Comparison of ENCODE assay signal across 1 cellular context in genomic region chr19:15555759-15556633, GRCh38.
TF ChIP-seq lines count a peak whose summit lies in the region.

No MANE protein-coding gene starts in this region.

TF ChIP-seq in HepG2, 621 proteins besides CTCF, POLR2A, EP300 and RAD21 (continued from another document and continues in another):
- TF ChIP-seq, protein P1, sequence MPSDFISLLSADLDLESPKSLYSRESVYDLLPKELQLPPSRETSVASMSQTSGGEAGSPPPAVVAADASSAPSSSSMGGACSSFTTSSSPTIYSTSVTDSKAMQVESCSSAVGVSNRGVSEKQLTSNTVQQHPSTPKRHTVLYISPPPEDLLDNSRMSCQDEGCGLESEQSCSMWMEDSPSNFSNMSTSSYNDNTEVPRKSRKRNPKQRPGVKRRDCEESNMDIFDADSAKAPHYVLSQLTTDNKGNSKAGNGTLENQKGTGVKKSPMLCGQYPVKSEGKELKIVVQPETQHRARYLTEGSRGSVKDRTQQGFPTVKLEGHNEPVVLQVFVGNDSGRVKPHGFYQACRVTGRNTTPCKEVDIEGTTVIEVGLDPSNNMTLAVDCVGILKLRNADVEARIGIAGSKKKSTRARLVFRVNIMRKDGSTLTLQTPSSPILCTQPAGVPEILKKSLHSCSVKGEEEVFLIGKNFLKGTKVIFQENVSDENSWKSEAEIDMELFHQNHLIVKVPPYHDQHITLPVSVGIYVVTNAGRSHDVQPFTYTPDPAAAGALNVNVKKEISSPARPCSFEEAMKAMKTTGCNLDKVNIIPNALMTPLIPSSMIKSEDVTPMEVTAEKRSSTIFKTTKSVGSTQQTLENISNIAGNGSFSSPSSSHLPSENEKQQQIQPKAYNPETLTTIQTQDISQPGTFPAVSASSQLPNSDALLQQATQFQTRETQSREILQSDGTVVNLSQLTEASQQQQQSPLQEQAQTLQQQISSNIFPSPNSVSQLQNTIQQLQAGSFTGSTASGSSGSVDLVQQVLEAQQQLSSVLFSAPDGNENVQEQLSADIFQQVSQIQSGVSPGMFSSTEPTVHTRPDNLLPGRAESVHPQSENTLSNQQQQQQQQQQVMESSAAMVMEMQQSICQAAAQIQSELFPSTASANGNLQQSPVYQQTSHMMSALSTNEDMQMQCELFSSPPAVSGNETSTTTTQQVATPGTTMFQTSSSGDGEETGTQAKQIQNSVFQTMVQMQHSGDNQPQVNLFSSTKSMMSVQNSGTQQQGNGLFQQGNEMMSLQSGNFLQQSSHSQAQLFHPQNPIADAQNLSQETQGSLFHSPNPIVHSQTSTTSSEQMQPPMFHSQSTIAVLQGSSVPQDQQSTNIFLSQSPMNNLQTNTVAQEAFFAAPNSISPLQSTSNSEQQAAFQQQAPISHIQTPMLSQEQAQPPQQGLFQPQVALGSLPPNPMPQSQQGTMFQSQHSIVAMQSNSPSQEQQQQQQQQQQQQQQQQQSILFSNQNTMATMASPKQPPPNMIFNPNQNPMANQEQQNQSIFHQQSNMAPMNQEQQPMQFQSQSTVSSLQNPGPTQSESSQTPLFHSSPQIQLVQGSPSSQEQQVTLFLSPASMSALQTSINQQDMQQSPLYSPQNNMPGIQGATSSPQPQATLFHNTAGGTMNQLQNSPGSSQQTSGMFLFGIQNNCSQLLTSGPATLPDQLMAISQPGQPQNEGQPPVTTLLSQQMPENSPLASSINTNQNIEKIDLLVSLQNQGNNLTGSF (CRISPR knock-in tag; IDR thresholded peaks at IDR 0.05) = no peak
- TF ChIP-seq ARID4A (CRISPR knock-in tag; IDR thresholded peaks at IDR 0.05; ENCODE audit: borderline replicate concordance) (peak; percentile 72; the same call in 1 of the 2 replicates), MEF2D (CRISPR knock-in tag; IDR thresholded peaks at IDR 0.05) (no peak), TOE1 (CRISPR knock-in tag; IDR thresholded peaks at IDR 0.05) (no peak), TFDP2 (CRISPR knock-in tag; IDR thresholded peaks at IDR 0.05) (peak; percentile 12), GFI1 (CRISPR knock-in tag; IDR thresholded peaks at IDR 0.05; ENCODE audit: borderline replicate concordance) (no peak; the same call in 1 of the 2 replicates), PLRG1 (conservative IDR thresholded peaks at IDR 0.05) (no peak), YEATS4 (CRISPR knock-in tag; IDR thresholded peaks at IDR 0.05; ENCODE audit: borderline replicate concordance) (0 out of 2 replicates have a peak, but pooled peaks have one; percentile 52), KLF16 (CRISPR knock-in tag; IDR thresholded peaks at IDR 0.05) (peak in 1 of 2 experiments; percentile 46; a peak in 1 of 4 replicates), HHEX (CRISPR knock-in tag; IDR thresholded peaks at IDR 0.05) (no peak), PREB (CRISPR knock-in tag; IDR thresholded peaks at IDR 0.05) (no peak), XRCC5 (optimal IDR thresholded peaks at IDR 0.05; ENCODE audit: low read length) (peak; percentile 63), MAF1 (CRISPR knock-in tag; IDR thresholded peaks at IDR 0.05; ENCODE audit: borderline replicate concordance) (no peak), ZFP62 (CRISPR knock-in tag; IDR thresholded peaks at IDR 0.05) (no peak), GLMP (CRISPR knock-in tag; IDR thresholded peaks at IDR 0.05; ENCODE audit: borderline replicate concordance) (no peak), ZMYM4 (CRISPR knock-in tag; IDR thresholded peaks at IDR 0.05) (peak; percentile 67), MXD3 (CRISPR knock-in tag; IDR thresholded peaks at IDR 0.05) (no peak; the same call in 1 of the 2 replicates), KAT7 (CRISPR knock-in tag; IDR thresholded peaks at IDR 0.05; ENCODE audit: borderline replicate concordance) (no peak), PHF21A (CRISPR knock-in tag; IDR thresholded peaks at IDR 0.05) (no peak), ZFY (CRISPR knock-in tag; IDR thresholded peaks at IDR 0.05) (peak; percentile 45; the same call in 1 of the 2 replicates)
- TF ChIP-seq, protein P2, sequence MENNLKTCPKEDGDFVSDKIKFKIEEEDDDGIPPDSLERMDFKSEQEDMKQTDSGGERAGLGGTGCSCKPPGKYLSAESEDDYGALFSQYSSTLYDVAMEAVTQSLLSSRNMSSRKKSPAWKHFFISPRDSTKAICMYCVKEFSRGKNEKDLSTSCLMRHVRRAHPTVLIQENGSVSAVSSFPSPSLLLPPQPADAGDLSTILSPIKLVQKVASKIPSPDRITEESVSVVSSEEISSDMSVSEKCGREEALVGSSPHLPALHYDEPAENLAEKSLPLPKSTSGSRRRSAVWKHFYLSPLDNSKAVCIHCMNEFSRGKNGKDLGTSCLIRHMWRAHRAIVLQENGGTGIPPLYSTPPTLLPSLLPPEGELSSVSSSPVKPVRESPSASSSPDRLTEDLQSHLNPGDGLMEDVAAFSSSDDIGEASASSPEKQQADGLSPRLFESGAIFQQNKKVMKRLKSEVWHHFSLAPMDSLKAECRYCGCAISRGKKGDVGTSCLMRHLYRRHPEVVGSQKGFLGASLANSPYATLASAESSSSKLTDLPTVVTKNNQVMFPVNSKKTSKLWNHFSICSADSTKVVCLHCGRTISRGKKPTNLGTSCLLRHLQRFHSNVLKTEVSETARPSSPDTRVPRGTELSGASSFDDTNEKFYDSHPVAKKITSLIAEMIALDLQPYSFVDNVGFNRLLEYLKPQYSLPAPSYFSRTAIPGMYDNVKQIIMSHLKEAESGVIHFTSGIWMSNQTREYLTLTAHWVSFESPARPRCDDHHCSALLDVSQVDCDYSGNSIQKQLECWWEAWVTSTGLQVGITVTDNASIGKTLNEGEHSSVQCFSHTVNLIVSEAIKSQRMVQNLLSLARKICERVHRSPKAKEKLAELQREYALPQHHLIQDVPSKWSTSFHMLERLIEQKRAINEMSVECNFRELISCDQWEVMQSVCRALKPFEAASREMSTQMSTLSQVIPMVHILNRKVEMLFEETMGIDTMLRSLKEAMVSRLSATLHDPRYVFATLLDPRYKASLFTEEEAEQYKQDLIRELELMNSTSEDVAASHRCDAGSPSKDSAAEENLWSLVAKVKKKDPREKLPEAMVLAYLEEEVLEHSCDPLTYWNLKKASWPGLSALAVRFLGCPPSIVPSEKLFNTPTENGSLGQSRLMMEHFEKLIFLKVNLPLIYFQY (CRISPR knock-in tag; IDR thresholded peaks at IDR 0.05; ENCODE audit: borderline replicate concordance) = no peak
- TF ChIP-seq, protein P3, sequence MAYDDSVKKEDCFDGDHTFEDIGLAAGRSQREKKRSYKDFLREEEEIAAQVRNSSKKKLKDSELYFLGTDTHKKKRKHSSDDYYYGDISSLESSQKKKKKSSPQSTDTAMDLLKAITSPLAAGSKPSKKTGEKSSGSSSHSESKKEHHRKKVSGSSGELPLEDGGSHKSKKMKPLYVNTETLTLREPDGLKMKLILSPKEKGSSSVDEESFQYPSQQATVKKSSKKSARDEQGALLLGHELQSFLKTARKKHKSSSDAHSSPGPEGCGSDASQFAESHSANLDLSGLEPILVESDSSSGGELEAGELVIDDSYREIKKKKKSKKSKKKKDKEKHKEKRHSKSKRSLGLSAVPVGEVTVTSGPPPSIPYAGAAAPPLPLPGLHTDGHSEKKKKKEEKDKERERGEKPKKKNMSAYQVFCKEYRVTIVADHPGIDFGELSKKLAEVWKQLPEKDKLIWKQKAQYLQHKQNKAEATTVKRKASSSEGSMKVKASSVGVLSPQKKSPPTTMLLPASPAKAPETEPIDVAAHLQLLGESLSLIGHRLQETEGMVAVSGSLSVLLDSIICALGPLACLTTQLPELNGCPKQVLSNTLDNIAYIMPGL (CRISPR knock-in tag; IDR thresholded peaks at IDR 0.05; ENCODE audit: borderline replicate concordance in 1 of 2, low read depth in 1 of 2) = peak; percentile 43 to 62; a peak in 3 of 4 replicates
- TF ChIP-seq, protein P4, sequence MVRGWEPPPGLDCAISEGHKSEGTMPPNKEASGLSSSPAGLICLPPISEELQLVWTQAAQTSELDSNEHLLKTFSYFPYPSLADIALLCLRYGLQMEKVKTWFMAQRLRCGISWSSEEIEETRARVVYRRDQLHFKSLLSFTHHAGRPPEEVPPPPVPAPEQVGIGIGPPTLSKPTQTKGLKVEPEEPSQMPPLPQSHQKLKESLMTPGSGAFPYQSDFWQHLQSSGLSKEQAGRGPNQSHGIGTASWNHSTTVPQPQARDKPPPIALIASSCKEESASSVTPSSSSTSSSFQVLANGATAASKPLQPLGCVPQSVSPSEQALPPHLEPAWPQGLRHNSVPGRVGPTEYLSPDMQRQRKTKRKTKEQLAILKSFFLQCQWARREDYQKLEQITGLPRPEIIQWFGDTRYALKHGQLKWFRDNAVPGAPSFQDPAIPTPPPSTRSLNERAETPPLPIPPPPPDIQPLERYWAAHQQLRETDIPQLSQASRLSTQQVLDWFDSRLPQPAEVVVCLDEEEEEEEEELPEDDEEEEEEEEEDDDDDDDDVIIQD (CRISPR knock-in tag; IDR thresholded peaks at IDR 0.05; ENCODE audit: low read depth) = 0 out of 2 replicates have a peak, but pooled peaks have one; percentile 19
- TF ChIP-seq, protein P5, sequence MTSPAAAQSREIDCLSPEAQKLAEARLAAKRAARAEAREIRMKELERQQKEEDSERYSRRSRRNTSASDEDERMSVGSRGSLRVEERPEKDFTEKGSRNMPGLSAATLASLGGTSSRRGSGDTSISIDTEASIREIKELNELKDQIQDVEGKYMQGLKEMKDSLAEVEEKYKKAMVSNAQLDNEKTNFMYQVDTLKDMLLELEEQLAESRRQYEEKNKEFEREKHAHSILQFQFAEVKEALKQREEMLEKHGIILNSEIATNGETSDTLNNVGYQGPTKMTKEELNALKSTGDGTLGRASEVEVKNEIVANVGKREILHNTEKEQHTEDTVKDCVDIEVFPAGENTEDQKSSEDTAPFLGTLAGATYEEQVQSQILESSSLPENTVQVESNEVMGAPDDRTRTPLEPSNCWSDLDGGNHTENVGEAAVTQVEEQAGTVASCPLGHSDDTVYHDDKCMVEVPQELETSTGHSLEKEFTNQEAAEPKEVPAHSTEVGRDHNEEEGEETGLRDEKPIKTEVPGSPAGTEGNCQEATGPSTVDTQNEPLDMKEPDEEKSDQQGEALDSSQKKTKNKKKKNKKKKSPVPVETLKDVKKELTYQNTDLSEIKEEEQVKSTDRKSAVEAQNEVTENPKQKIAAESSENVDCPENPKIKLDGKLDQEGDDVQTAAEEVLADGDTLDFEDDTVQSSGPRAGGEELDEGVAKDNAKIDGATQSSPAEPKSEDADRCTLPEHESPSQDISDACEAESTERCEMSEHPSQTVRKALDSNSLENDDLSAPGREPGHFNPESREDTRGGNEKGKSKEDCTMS (CRISPR knock-in tag; conservative IDR thresholded peaks at IDR 0.05) = no peak
- TF ChIP-seq, protein P6, sequence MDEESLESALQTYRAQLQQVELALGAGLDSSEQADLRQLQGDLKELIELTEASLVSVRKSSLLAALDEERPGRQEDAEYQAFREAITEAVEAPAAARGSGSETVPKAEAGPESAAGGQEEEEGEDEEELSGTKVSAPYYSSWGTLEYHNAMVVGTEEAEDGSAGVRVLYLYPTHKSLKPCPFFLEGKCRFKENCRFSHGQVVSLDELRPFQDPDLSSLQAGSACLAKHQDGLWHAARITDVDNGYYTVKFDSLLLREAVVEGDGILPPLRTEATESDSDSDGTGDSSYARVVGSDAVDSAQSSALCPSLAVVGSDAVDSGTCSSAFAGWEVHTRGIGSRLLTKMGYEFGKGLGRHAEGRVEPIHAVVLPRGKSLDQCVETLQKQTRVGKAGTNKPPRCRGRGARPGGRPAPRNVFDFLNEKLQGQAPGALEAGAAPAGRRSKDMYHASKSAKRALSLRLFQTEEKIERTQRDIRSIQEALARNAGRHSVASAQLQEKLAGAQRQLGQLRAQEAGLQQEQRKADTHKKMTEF (CRISPR knock-in tag; IDR thresholded peaks at IDR 0.05) = peak; percentile 35; the same call in 1 of the 2 replicates
